ENCODE assay signal across 8 cellular contexts in genomic region chr16:85554791-85555548, GRCh38. TPM values are rescaled to one million over a fixed set of nuclear protein-coding genes. Genes with fewer than 3 reads are reported as not detected.
DNase-seq lines count a peak whose midpoint lies in the region; ATAC-seq and TF ChIP-seq lines count a peak whose summit lies in the region.

No MANE protein-coding gene starts in this region.

- no peaks in the 10 kb centered on the region for H3K9me3 Mint-ChIP-seq in activated naive CD4-positive, alpha-beta T cell treated with anti-CD3 and anti-CD28 coated beads, Interleukin-2, amount 50 U/mL, for 72 hours

- in situ Hi-C loops in SK-MEL-5 (cut with HindIII; ENCODE audit: low pct_unique_long_range_greater_than_20kb, low sequenced_read_pairs): no loop called here

- ATAC-seq in activated naive CD4-positive, alpha-beta T cell treated with anti-CD3 and anti-CD28 coated beads, Interleukin-2, amount 50 U/mL, for 72 hours: peak; percentile 29 to 57
- peak; percentile 44 for ATAC-seq in Right ventricle myocardium superior (ENCODE audit: poor library complexity)
- ATAC-seq in psoas muscle: peak; percentile 48 to 68 (median 63)
- no peak for ATAC-seq in GM19324 (IDR thresholded peaks at IDR 0.05; ENCODE audit: low FRiP score, unreplicated experiment)

- H3K27ac Mint-ChIP-seq in activated naive CD4-positive, alpha-beta T cell treated with anti-CD3 and anti-CD28 coated beads, Interleukin-2, amount 50 U/mL, for 72 hours: peak overlapping the region; percentile 90 to 97

- TF ChIP-seq CTCF in AG09309 (IDR thresholded peaks at IDR 0.05; ENCODE audit: control insufficient read depth, insufficient read depth, low read depth, low read length, missing control alignments) (no peak), HFF-Myc (IDR thresholded peaks at IDR 0.05; ENCODE audit: low read depth, low read length, missing control alignments) (no peak), psoas muscle (IDR thresholded peaks at IDR 0.05) (no peak)

- H3K4me3 ChIP-seq in AG09309 (ENCODE audit: control insufficient read depth, low read depth, low read length) (peak overlapping the region; percentile 70), HFF-Myc (replicated peaks; ENCODE audit: low read depth, low read length) (peak overlapping the region; percentile 66), psoas muscle (peak overlapping the region; percentile 79)

- H3K27me3 ChIP-seq in psoas muscle (ENCODE audit: insufficient read depth in 3 of 3, low read length in 2 of 3): no peaks in the 10 kb centered on the region

- H3K36me3 Mint-ChIP-seq in activated naive CD4-positive, alpha-beta T cell treated with anti-CD3 and anti-CD28 coated beads, Interleukin-2, amount 50 U/mL, for 72 hours: peaks cover 0 to 8% of the 10 kb centered on the region in 2 donors

- intact Hi-C loops in Right ventricle myocardium superior (cut with DNase I) (no loop called here), psoas muscle (cut with DNase I) (loop anchor here in 1 of 2 donors (2.0 kb wide), 1 partner anchor 56 kb away; no protein-coding TSS in a partner anchor)

- H3K4me1 ChIP-seq in psoas muscle: peaks cover 46% of the 10 kb centered on the region

- no peaks in the 10 kb centered on the region for H3K9me3 ChIP-seq in psoas muscle

- no peaks in the 10 kb centered on the region for H3K36me3 ChIP-seq in psoas muscle (ENCODE audit: insufficient read depth in 1 of 2, low read depth in 1 of 2)

- H3K27ac ChIP-seq in psoas muscle: peak overlapping the region; percentile 87

- WGBS in psoas muscle, 3 donors: 0 to 1% (median 0%) methylated on average over 51 to 65 of the region's 68 CpGs

- DNase-seq in AG09309 (ENCODE audit: low read depth): no peak
- DNase-seq in HFF-Myc (ENCODE audit: extremely low read depth, low read depth): no peak
- DNase-seq in SK-MEL-5 (ENCODE audit: low read depth, low spot score): peak; percentile 38
- peak; percentile 56 to 68 for DNase-seq in activated naive CD4-positive, alpha-beta T cell treated with anti-CD3 and anti-CD28 coated beads, Interleukin-2, amount 50 U/mL, for 72 hours (ENCODE audit: low spot score in 2 of 2)
- peak; percentile 73 for DNase-seq in Right ventricle myocardium superior
- peak; percentile 77 to 82 for DNase-seq in psoas muscle
- DNase-seq in medulla oblongata (ENCODE audit: extremely low spot score): no peak

RNA-seq across cellular contexts. Expression of gene GSE1, which starts 58.2 kb away (rescaled TPM):
- 4.5 and 5.8 TPM in 2 replicates for total RNA-seq in SK-MEL-5 (2014; rRNA removed; shearing (Covaris generic))
- 12.9 and 16.9 TPM in 2 replicates for polyA plus RNA-seq in SK-MEL-5 (2015; cell fraction: cytosol; rRNA removed)
- 19.2 and 19.9 TPM in 2 replicates for polyA plus RNA-seq in SK-MEL-5 (2015; cell fraction: nucleus; rRNA removed)
- total RNA-seq in activated naive CD4-positive, alpha-beta T cell treated with anti-CD3 and anti-CD28 coated beads, Interleukin-2, amount 50 U/mL, for 72 hours: 10 to 100 TPM; 18.5 to 27.9 TPM
- total RNA-seq in Right ventricle myocardium superior (30.3 TPM), psoas muscle (10 to 100 TPM; 47.0 to 90.5 (median 64.6) TPM)
- 10 to 100 TPM; 10.8 to 34.7 (median 22.0) TPM for polyA plus RNA-seq in psoas muscle

Comparison
In these comparisons a context has a peak if more than half of its experiments do, and no peak if none do; other contexts are left out.
1. DNase-seq: peak in SK-MEL-5 (single experiment), activated naive CD4-positive, alpha-beta T cell treated with anti-CD3 and anti-CD28 coated beads, Interleukin-2, amount 50 U/mL, for 72 hours (2 of 2), Right ventricle myocardium superior (single experiment) and psoas muscle (2 of 2); none in AG09309 (single experiment), HFF-Myc (single experiment) and medulla oblongata (single experiment).
2. Peak in every context shown above with its lines, with median percentiles within 50 percentile points of each other: H3K4me3 ChIP-seq.